Comparison of ENCODE assay signal across 20 cellular contexts in genomic region chr13:39269411-39269810, GRCh38.
"Had no signal": no experiment of that assay in that cellular context is flagged by ENCODE, and none has a peak within 500 bp of the region (broad histone marks: within the 10 kb centered on the region; RNA-seq: fewer than 3 reads in every experiment).

No MANE protein-coding gene starts in this region.

- ATAC-seq: activated CD8-positive, alpha-beta memory T cell treated with anti-CD3 and anti-CD28 coated beads, Interleukin-2, amount 10 ng/mL, durations not matched to agents 7 days and 5 days had no signal

- H3K36me3 Mint-ChIP-seq: activated CD4-positive, alpha-beta memory T cell treated with anti-CD3 and anti-CD28 coated beads for 36 hours; activated CD8-positive, alpha-beta memory T cell treated with anti-CD3 and anti-CD28 coated beads, Interleukin-2, amount 10 ng/mL, durations not matched to agents 7 days and 5 days; activated naive CD8-positive, alpha-beta T cell had no signal

- H3K27ac ChIP-seq: suprapubic skin, transverse colon, uterus, WERI-Rb-1 had no signal

- H3K4me3 Mint-ChIP-seq: activated CD4-positive, alpha-beta memory T cell treated with anti-CD3 and anti-CD28 coated beads for 36 hours; activated CD8-positive, alpha-beta memory T cell treated with anti-CD3 and anti-CD28 coated beads, Interleukin-2, amount 10 ng/mL, durations not matched to agents 7 days and 5 days; activated naive CD8-positive, alpha-beta T cell; brain; central memory CD8-positive, alpha-beta T cell; nephron progenitor cell; stimulated activated naive CD8-positive, alpha-beta T cell treated with anti-CD3 and anti-CD28 coated beads, Interleukin-15, Interleukin-2, amounts not matched to agents 100 ng/mL and 50 ng/mL, for 24 hours had no signal

- H3K4me1 ChIP-seq: suprapubic skin, uterus had no signal

- H3K4me3 ChIP-seq: suprapubic skin, transverse colon, uterus had no signal

- H3K27ac Mint-ChIP-seq: activated CD4-positive, alpha-beta memory T cell treated with anti-CD3 and anti-CD28 coated beads for 36 hours; activated CD8-positive, alpha-beta memory T cell treated with anti-CD3 and anti-CD28 coated beads, Interleukin-2, amount 10 ng/mL, durations not matched to agents 7 days and 5 days; activated naive CD8-positive, alpha-beta T cell; brain; nephron progenitor cell; stimulated activated naive CD8-positive, alpha-beta T cell treated with anti-CD3 and anti-CD28 coated beads, Interleukin-15, Interleukin-2, amounts not matched to agents 100 ng/mL and 50 ng/mL, for 24 hours had no signal

- H3K9me3 Mint-ChIP-seq: activated CD4-positive, alpha-beta memory T cell treated with anti-CD3 and anti-CD28 coated beads for 36 hours; central memory CD8-positive, alpha-beta T cell; stimulated activated naive CD8-positive, alpha-beta T cell treated with anti-CD3 and anti-CD28 coated beads, Interleukin-15, Interleukin-2, amounts not matched to agents 100 ng/mL and 50 ng/mL, for 24 hours had no signal

- DNase-seq: activated CD4-positive, alpha-beta memory T cell treated with anti-CD3 and anti-CD28 coated beads for 36 hours; activated CD8-positive, alpha-beta memory T cell treated with anti-CD3 and anti-CD28 coated beads, Interleukin-2, amount 10 ng/mL, durations not matched to agents 7 days and 5 days; amniotic stem cell; cortex of kidney; hypothalamus; mammary epithelial cell; midbrain; nephron progenitor cell; nucleus accumbens; retina; stimulated activated CD4-positive, alpha-beta T cell treated with anti-CD3 and anti-CD28 coated beads, Interleukin-15, amount 100 ng/mL, for 24 hours; stimulated activated CD4-positive, alpha-beta T cell treated with anti-CD3 and anti-CD28 coated beads, Interleukin-2, amount 100 ng/mL, for 48 hours; transverse colon; uterus; WERI-Rb-1 had no signal

- H3K36me3 ChIP-seq: suprapubic skin, transverse colon, uterus, WERI-Rb-1 had no signal

- H3K27me3 Mint-ChIP-seq: brain; central memory CD8-positive, alpha-beta T cell had no signal

- H3K9me3 ChIP-seq: suprapubic skin, transverse colon, uterus had no signal

- H3K4me1 Mint-ChIP-seq: activated CD8-positive, alpha-beta memory T cell treated with anti-CD3 and anti-CD28 coated beads, Interleukin-2, amount 10 ng/mL, durations not matched to agents 7 days and 5 days; central memory CD8-positive, alpha-beta T cell had no signal
